Comparison of ENCODE assay signal across 17 cellular contexts in genomic region chr2:211049321-211050018, GRCh38.
DNase-seq lines count a peak whose midpoint lies in the region; ATAC-seq, FAIRE-seq and TF ChIP-seq lines count a peak whose summit lies in the region.
"Had no signal": no experiment of that assay in that cellular context is flagged by ENCODE, and none has a peak within 500 bp of the region (broad histone marks: within the 10 kb centered on the region; RNA-seq: fewer than 3 reads in every experiment).

No MANE protein-coding gene starts in this region.

- FAIRE-seq in small intestine (lab: Jason Lieb, UNC), result no peak
- FAIRE-seq: G401.6 had no signal

- H3K4me1 ChIP-seq in KMS-11 (ENCODE audit: low read depth, poor library complexity, severe bottlenecking) (peaks cover 18% of the 10 kb centered on the region), foreskin keratinocyte (no peaks in the 10 kb centered on the region), small intestine (ENCODE audit: control insufficient read depth in 2 of 2, insufficient read depth in 1 of 2, low read depth in 1 of 2, low read length in 1 of 2) (no peaks in the 10 kb centered on the region)

- no peak for DNase-seq in foreskin keratinocyte
- DNase-seq in DMS153 treated with DMSO at 0.1 percent for 48 hours (lab: John Stamatoyannopoulos, UW; ENCODE audit: unreplicated experiment), result no peak
- no peak for DNase-seq in small intestine
- no peak for DNase-seq in NCI-H524 treated with DMSO at 0.1 percent for 48 hours (lab: John Stamatoyannopoulos, UW)
- DNase-seq: AML-193; CD4-positive, CD25-positive, alpha-beta regulatory T cell; GOT3; HFFc6; IMR-90; NCI-H1436; NCI-H2081; NCI-H345; NCI-H774 had no signal

- H3K27ac ChIP-seq in KMS-11 (peak overlapping the region; percentile 15; the same call in 1 of the 2 replicates), foreskin keratinocyte (no peak overlapping the region), small intestine (ENCODE audit: low read depth in 1 of 2, low read length in 1 of 2) (no peak overlapping the region)

- peak overlapping the region; percentile 19; the same call in 1 of the 2 replicates for H2AFZ ChIP-seq in KMS-11 (ENCODE audit: low read depth)

- no peaks in the 10 kb centered on the region for H3K9me3 ChIP-seq in small intestine (ENCODE audit: control insufficient read depth, low read depth)

- 78 to 87% (median 80%) methylated on average over 4 of the region's 4 CpGs for WGBS in small intestine, 3 donors

- H3K4me3 ChIP-seq in KMS-11 (IDR thresholded peaks at IDR 0.05; ENCODE audit: insufficient read depth, low read depth, low read length) (no peak overlapping the region), small intestine (ENCODE audit: low read depth in 1 of 2, low read length in 2 of 2) (no peak overlapping the region)

- H3K27me3 ChIP-seq in KMS-11 (ENCODE audit: insufficient read depth, low read depth), result no peaks in the 10 kb centered on the region
- H3K27me3 ChIP-seq in foreskin keratinocyte, result no peaks in the 10 kb centered on the region
- no peaks in the 10 kb centered on the region for H3K27me3 ChIP-seq in small intestine (ENCODE audit: control insufficient read depth in 2 of 2, insufficient read depth in 2 of 2, low read length in 2 of 2)

- TF ChIP-seq CTCF in KMS-11 (conservative IDR thresholded peaks at IDR 0.05; ENCODE audit: low read depth, low read length) (no peak), foreskin keratinocyte (conservative IDR thresholded peaks at IDR 0.05) (no peak)

- H3K9ac ChIP-seq in KMS-11, result no peak overlapping the region

- ATAC-seq in GM18511 (IDR thresholded peaks at IDR 0.05; ENCODE audit: unreplicated experiment) (peak; percentile 70), GM21526 (IDR thresholded peaks at IDR 0.05; ENCODE audit: low FRiP score, unreplicated experiment) (peak; percentile 46), foreskin keratinocyte (peak; percentile 24)

- H3K36me3 ChIP-seq in KMS-11 (ENCODE audit: insufficient read depth), result no peaks in the 10 kb centered on the region
- H3K36me3 ChIP-seq in small intestine (ENCODE audit: control insufficient read depth in 2 of 2, insufficient read depth in 2 of 2, low read length in 2 of 2), result no peaks in the 10 kb centered on the region

- H3K4me2 ChIP-seq in KMS-11, result peak overlapping the region; percentile 26

- H4K20me1 ChIP-seq in KMS-11 (ENCODE audit: insufficient read depth), result no peaks in the 10 kb centered on the region

- H3K79me2 ChIP-seq in KMS-11 (ENCODE audit: insufficient read depth, low read depth), result no peaks in the 10 kb centered on the region
